In the genomic region with DNA sequence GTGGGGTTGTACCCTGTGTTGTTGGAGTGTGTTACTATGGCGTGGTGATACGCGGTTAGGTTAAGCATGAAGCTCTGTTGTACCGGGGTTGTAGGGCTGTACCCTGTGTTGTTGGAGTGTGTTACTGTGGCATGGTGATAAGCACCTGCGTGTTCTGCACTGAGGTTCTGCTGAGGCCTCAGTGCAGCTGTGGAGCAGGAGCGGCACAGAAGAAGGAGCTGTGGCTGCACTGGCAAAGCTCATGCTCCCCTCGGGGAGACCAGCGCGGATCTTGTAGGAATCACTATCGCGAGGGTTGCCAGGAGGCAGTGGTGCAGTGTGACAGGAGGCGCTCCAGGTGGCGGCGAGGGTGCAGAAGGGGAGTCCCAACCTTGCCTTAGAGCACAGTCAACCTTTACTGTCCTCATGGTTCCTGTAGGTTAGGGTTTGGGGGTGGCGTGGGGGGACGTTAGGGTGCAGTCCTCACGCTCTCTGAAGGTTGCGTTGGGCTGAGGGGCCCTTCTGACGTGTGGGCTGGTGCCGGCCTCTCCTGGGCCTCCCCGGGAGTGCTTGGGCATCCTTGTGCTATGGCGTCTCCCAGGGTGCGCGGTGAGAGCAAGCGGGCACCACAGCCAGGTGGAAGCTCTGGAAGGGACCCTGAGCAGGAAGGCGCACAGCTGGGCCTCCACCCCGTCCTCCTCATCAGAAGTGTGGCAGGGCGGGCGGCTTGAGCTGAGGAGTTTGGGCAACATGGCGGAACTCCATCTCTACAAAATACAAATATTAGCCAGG, we compare ENCODE assay signal across 16 cellular contexts.
"Had no signal": no experiment of that assay in that cellular context is flagged by ENCODE, and none has a peak within 500 bp of the region (broad histone marks: within the 10 kb centered on the region; RNA-seq: fewer than 3 reads in every experiment).

No MANE protein-coding gene starts in this region.

- H3K4me3 Mint-ChIP-seq: activated B cell treated with CpG ODN at 0.5 μM for 24 hours; activated naive CD4-positive, alpha-beta T cell treated with anti-CD3 and anti-CD28 coated beads, Interleukin-2, amount 10 ng/mL, durations not matched to agents 7 days and 5 days; dendritic cell treated with granulocyte-macrophage colony-stimulating factor and Interleukin-4, amounts not matched to agents 40 ng/mL and 50 ng/mL, for 4 days; effector memory CD8-positive, alpha-beta T cell; T-helper 17 cell had no signal

- H3K27ac ChIP-seq: brain microvascular endothelial cell, lower lobe of right lung, prostate gland, testis, uterus had no signal

- DNase-seq: activated B cell treated with CpG ODN at 0.5 μM for 24 hours; activated naive CD4-positive, alpha-beta T cell treated with anti-CD3 and anti-CD28 coated beads, Interleukin-2, amount 10 ng/mL, durations not matched to agents 7 days and 5 days; amygdala; brain microvascular endothelial cell; effector memory CD8-positive, alpha-beta T cell; lower lobe of right lung; naive B cell; occipital lobe; stimulated activated naive CD8-positive, alpha-beta T cell treated with anti-CD3 and anti-CD28 coated beads, Interleukin-15, Interleukin-2, amounts not matched to agents 100 U/mL and 50 U/mL, for 24 hours; T-helper 17 cell; testis; uterus had no signal

- H3K27me3 ChIP-seq: brain microvascular endothelial cell, testis, uterus had no signal

- H3K4me1 ChIP-seq: prostate gland, uterus had no signal

- H3K27ac Mint-ChIP-seq: activated B cell treated with CpG ODN at 0.5 μM for 24 hours; activated naive CD4-positive, alpha-beta T cell treated with anti-CD3 and anti-CD28 coated beads, Interleukin-2, amount 10 ng/mL, durations not matched to agents 7 days and 5 days; activated T-helper 2 cell treated with anti-CD3 and anti-CD28 coated beads, Interferon-gamma antibody, Interleukin-2, Interleukin-4, amounts not matched to agents 10 μg/mL and 5 μg/mL and 100 μg/mL, durations not matched to agents 14 hours and 24 hours and 36 hours; dendritic cell treated with granulocyte-macrophage colony-stimulating factor and Interleukin-4, amounts not matched to agents 40 ng/mL and 50 ng/mL, for 4 days; T-helper 17 cell had no signal

- H3K9me3 Mint-ChIP-seq: activated B cell treated with CpG ODN at 0.5 μM for 24 hours; activated naive CD4-positive, alpha-beta T cell treated with anti-CD3 and anti-CD28 coated beads, Interleukin-2, amount 10 ng/mL, durations not matched to agents 7 days and 5 days; activated T-helper 2 cell treated with anti-CD3 and anti-CD28 coated beads, Interferon-gamma antibody, Interleukin-2, Interleukin-4, amounts not matched to agents 10 μg/mL and 5 μg/mL and 100 μg/mL, durations not matched to agents 14 hours and 24 hours and 36 hours; dendritic cell treated with granulocyte-macrophage colony-stimulating factor and Interleukin-4, amounts not matched to agents 40 ng/mL and 50 ng/mL, for 4 days; effector memory CD8-positive, alpha-beta T cell; naive B cell had no signal

- ATAC-seq: effector memory CD8-positive, alpha-beta T cell; lower lobe of right lung; sciatic nerve; stimulated activated naive CD8-positive, alpha-beta T cell treated with anti-CD3 and anti-CD28 coated beads, Interleukin-15, Interleukin-2, amounts not matched to agents 100 U/mL and 50 U/mL, for 24 hours; T-helper 17 cell had no signal

- H3K4me3 ChIP-seq: lower lobe of right lung, prostate gland, testis, uterus had no signal

- H3K36me3 ChIP-seq: uterus had no signal

- H3K27me3 Mint-ChIP-seq: activated B cell treated with CpG ODN at 0.5 μM for 24 hours; activated naive CD4-positive, alpha-beta T cell treated with anti-CD3 and anti-CD28 coated beads, Interleukin-2, amount 10 ng/mL, durations not matched to agents 7 days and 5 days; dendritic cell treated with granulocyte-macrophage colony-stimulating factor and Interleukin-4, amounts not matched to agents 40 ng/mL and 50 ng/mL, for 4 days; effector memory CD8-positive, alpha-beta T cell; naive B cell; T-helper 17 cell had no signal

- H3K9me3 ChIP-seq: lower lobe of right lung, prostate gland, testis, uterus had no signal
